In genomic region chr18:2571200-2572143, GRCh38 we compare ENCODE assay signal across 1 cellular context.
TF ChIP-seq lines count a peak whose summit lies in the region.

Gene METTL4, minus strand, starts transcription at chr18:2571505. Its CDS starts 4,289 bp downstream, at chr18:2567216.
Gene NDC80, plus strand, starts transcription at chr18:2571557. Its CDS starts 1,429 bp downstream, at chr18:2572986.

TF ChIP-seq in K562, 482 proteins besides CTCF, POLR2A, EP300 and RAD21 (continued from another document and continues in another):
- peak; percentile 91 for TF ChIP-seq MGA (IDR thresholded peaks at IDR 0.05)
- TF ChIP-seq ZBTB2 (IDR thresholded peaks at IDR 0.05): peak; percentile 100
- TF ChIP-seq CEBPG (CRISPR knock-in tag; IDR thresholded peaks at IDR 0.05): peak; percentile 40; the same call in 1 of the 2 replicates
- TF ChIP-seq CEBPG (tag; conservative IDR thresholded peaks at IDR 0.05 in 1 of 2, IDR thresholded peaks at IDR 0.05 in 1 of 2): no peak
- TF ChIP-seq ETV5 (CRISPR knock-in tag; IDR thresholded peaks at IDR 0.05; ENCODE audit: low read depth): peak; percentile 38; the same call in 1 of the 2 replicates
- peak; percentile 49 to 67; a peak in 2 of 4 replicates for TF ChIP-seq MAZ (CRISPR knock-in tag; conservative IDR thresholded peaks at IDR 0.05 in 1 of 2, IDR thresholded peaks at IDR 0.05 in 1 of 2)
- TF ChIP-seq, protein P1, sequence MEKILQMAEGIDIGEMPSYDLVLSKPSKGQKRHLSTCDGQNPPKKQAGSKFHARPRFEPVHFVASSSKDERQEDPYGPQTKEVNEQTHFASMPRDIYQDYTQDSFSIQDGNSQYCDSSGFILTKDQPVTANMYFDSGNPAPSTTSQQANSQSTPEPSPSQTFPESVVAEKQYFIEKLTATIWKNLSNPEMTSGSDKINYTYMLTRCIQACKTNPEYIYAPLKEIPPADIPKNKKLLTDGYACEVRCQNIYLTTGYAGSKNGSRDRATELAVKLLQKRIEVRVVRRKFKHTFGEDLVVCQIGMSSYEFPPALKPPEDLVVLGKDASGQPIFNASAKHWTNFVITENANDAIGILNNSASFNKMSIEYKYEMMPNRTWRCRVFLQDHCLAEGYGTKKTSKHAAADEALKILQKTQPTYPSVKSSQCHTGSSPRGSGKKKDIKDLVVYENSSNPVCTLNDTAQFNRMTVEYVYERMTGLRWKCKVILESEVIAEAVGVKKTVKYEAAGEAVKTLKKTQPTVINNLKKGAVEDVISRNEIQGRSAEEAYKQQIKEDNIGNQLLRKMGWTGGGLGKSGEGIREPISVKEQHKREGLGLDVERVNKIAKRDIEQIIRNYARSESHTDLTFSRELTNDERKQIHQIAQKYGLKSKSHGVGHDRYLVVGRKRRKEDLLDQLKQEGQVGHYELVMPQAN (IDR thresholded peaks at IDR 0.05; ENCODE audit: borderline replicate concordance): peak; percentile 79
- TF ChIP-seq NFIC (IDR thresholded peaks at IDR 0.05): no peak; the same call in 1 of the 2 replicates
- TF ChIP-seq, protein P2, sequence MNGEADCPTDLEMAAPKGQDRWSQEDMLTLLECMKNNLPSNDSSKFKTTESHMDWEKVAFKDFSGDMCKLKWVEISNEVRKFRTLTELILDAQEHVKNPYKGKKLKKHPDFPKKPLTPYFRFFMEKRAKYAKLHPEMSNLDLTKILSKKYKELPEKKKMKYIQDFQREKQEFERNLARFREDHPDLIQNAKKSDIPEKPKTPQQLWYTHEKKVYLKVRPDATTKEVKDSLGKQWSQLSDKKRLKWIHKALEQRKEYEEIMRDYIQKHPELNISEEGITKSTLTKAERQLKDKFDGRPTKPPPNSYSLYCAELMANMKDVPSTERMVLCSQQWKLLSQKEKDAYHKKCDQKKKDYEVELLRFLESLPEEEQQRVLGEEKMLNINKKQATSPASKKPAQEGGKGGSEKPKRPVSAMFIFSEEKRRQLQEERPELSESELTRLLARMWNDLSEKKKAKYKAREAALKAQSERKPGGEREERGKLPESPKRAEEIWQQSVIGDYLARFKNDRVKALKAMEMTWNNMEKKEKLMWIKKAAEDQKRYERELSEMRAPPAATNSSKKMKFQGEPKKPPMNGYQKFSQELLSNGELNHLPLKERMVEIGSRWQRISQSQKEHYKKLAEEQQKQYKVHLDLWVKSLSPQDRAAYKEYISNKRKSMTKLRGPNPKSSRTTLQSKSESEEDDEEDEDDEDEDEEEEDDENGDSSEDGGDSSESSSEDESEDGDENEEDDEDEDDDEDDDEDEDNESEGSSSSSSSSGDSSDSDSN (IDR thresholded peaks at IDR 0.05; ENCODE audit: borderline replicate concordance in 1 of 2, low read depth in 2 of 2, low read length in 2 of 2): 0 out of 4 replicates have a peak, but pooled peaks have one; percentile 19 to 43
- peak; percentile 95 for TF ChIP-seq TFAP4 (CRISPR knock-in tag; IDR thresholded peaks at IDR 0.05; ENCODE audit: borderline replicate concordance)
- no peak for TF ChIP-seq GTF3C2 (IDR thresholded peaks at IDR 0.05; ENCODE audit: borderline replicate concordance, extremely low read depth, insufficient read length)
- TF ChIP-seq NFRKB (IDR thresholded peaks at IDR 0.05; ENCODE audit: low read depth): peak; percentile 98
- 0 out of 4 replicates have a peak, but pooled peaks of 1 of the 2 experiments have one; percentile 7 for TF ChIP-seq FOXA3 (CRISPR knock-in tag; conservative IDR thresholded peaks at IDR 0.05 in 1 of 2, IDR thresholded peaks at IDR 0.05 in 1 of 2)
- TF ChIP-seq ZNF639 (CRISPR knock-in tag; conservative IDR thresholded peaks at IDR 0.05 in 1 of 2, IDR thresholded peaks at IDR 0.05 in 1 of 2): peak in 1 of 2 experiments; percentile 80; a peak in 2 of 4 replicates
- TF ChIP-seq, protein P3, sequence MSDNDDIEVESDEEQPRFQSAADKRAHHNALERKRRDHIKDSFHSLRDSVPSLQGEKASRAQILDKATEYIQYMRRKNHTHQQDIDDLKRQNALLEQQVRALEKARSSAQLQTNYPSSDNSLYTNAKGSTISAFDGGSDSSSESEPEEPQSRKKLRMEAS (CRISPR knock-in tag; IDR thresholded peaks at IDR 0.05): peak; percentile 90
- peak; percentile 99 for TF ChIP-seq ATF7 (IDR thresholded peaks at IDR 0.05)
- peak; percentile 22; the same call in 1 of the 2 replicates for TF ChIP-seq BCOR (IDR thresholded peaks at IDR 0.05)
- TF ChIP-seq, protein P4, sequence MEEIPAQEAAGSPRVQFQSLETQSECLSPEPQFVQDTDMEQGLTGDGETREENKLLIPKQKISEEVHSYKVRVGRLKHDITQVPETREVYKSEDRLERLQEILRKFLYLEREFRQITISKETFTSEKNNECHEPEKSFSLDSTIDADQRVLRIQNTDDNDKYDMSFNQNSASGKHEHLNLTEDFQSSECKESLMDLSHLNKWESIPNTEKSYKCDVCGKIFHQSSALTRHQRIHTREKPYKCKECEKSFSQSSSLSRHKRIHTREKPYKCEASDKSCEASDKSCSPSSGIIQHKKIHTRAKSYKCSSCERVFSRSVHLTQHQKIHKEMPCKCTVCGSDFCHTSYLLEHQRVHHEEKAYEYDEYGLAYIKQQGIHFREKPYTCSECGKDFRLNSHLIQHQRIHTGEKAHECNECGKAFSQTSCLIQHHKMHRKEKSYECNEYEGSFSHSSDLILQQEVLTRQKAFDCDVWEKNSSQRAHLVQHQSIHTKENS (CRISPR knock-in tag; IDR thresholded peaks at IDR 0.05): no peak
- peak; percentile 57; the same call in 1 of the 2 replicates for TF ChIP-seq ZNF253 (CRISPR knock-in tag; conservative IDR thresholded peaks at IDR 0.05)
- TF ChIP-seq LCOR (CRISPR knock-in tag; IDR thresholded peaks at IDR 0.05): peak; percentile 87
- no peak for TF ChIP-seq ZNF699 (CRISPR knock-in tag; IDR thresholded peaks at IDR 0.05; ENCODE audit: insufficient replicate concordance)
- peak; percentile 88 for TF ChIP-seq ZNF644 (tag; IDR thresholded peaks at IDR 0.05; ENCODE audit: low read depth)
- peak; percentile 87 for TF ChIP-seq SMAD1 (IDR thresholded peaks at IDR 0.05; ENCODE audit: low read depth, low read length, partially characterized antibody)
- TF ChIP-seq ZNF584 (CRISPR knock-in tag; IDR thresholded peaks at IDR 0.05; ENCODE audit: low read depth): peak; percentile 71; the same call in 1 of the 2 replicates
- no peak; the same call in 1 of the 2 replicates for TF ChIP-seq ZBTB1 (CRISPR knock-in tag; IDR thresholded peaks at IDR 0.05; ENCODE audit: borderline replicate concordance, low read depth)
- TF ChIP-seq HDAC3 (IDR thresholded peaks at IDR 0.05; ENCODE audit: borderline replicate concordance, partially characterized antibody): peak; percentile 31
- TF ChIP-seq TBP (optimal IDR thresholded peaks at IDR 0.05; ENCODE audit: low read depth, low read length): peak; percentile 87
- peak; percentile 97 for TF ChIP-seq NCOA6 (IDR thresholded peaks at IDR 0.05)
